17 cellular contexts compared by ENCODE assay signal in genomic region chr9:130661461-130662098, GRCh38. TPM values are rescaled to one million over a fixed set of nuclear protein-coding genes. Genes with fewer than 3 reads are reported as not detected.
DNase-seq lines count a peak whose midpoint lies in the region; ATAC-seq and TF ChIP-seq lines count a peak whose summit lies in the region.
"Had no signal": no experiment of that assay in that cellular context is flagged by ENCODE, and none has a peak within 500 bp of the region (broad histone marks: within the 10 kb centered on the region; RNA-seq: fewer than 3 reads in every experiment).

No MANE protein-coding gene starts in this region.

- ATAC-seq in right cardiac atrium (no peak), HG02678 (IDR thresholded peaks at IDR 0.05; ENCODE audit: unreplicated experiment) (no peak)
- ATAC-seq: activated T-cell treated with anti-CD3 and anti-CD28 coated beads, Interleukin-2, amount 50 U/mL, for 72 hours had no signal

- peaks cover 8% of the 10 kb centered on the region for H3K9me3 ChIP-seq in HUES6 (ENCODE audit: control insufficient read depth, insufficient read depth, low read depth, low read length)
- H3K9me3 ChIP-seq in right cardiac atrium (ENCODE audit: control insufficient read depth, low read length) = no peaks in the 10 kb centered on the region
- H3K9me3 ChIP-seq in osteoblast (ENCODE audit: low read depth, low read length) = no peaks in the 10 kb centered on the region

- H2AFZ ChIP-seq in osteoblast (ENCODE audit: low read length) = no peak overlapping the region

- H3K9ac ChIP-seq in HUES6 (ENCODE audit: low read length) = no peak overlapping the region

- DNase-seq in D341Med (ENCODE audit: low spot score) = peak; percentile 41
- DNase-seq in right cardiac atrium = no peak
- DNase-seq in osteoblast (ENCODE audit: insufficient read length, low spot score, missing footprints) = peak; percentile 90
- DNase-seq in SK-N-DZ (ENCODE audit: low spot score) = no peak
- DNase-seq in osteocyte (ENCODE audit: extremely low spot score, unreplicated experiment) = no peak
- DNase-seq: activated T-cell treated with anti-CD3 and anti-CD28 coated beads, Interleukin-2, amount 50 U/mL, for 72 hours; aorta; CD4-positive, alpha-beta memory T cell; KBM-7; midbrain; NCI-H1694; stimulated activated CD4-positive, alpha-beta T cell treated with anti-CD3 and anti-CD28 coated beads, Interleukin-4, amount 100 ng/mL, for 1 hour had no signal

- H3K27ac Mint-ChIP-seq in osteocyte (ENCODE audit: unreplicated experiment) = no peak overlapping the region
- H3K27ac Mint-ChIP-seq: activated T-cell treated with anti-CD3 and anti-CD28 coated beads, Interleukin-2, amount 50 U/mL, for 72 hours; CD4-positive, alpha-beta memory T cell; T-helper 2 cell treated with Interferon-gamma antibody and Interleukin-4, amounts not matched to agents 5 μg/mL and 100 μg/mL, for 36 hours had no signal

- peaks cover 100% of the 10 kb centered on the region for H3K27me3 ChIP-seq in HUES6 (ENCODE audit: control insufficient read depth, insufficient read depth, low read length)
- no peaks in the 10 kb centered on the region for H3K27me3 ChIP-seq in right cardiac atrium (ENCODE audit: control insufficient read depth, insufficient read depth)
- H3K27me3 ChIP-seq in osteoblast (ENCODE audit: insufficient read depth, low read length) = peaks cover 94% of the 10 kb centered on the region

- H3K27me3 Mint-ChIP-seq in osteocyte (ENCODE audit: unreplicated experiment) = peaks cover 72% of the 10 kb centered on the region

- TF ChIP-seq CTCF in osteoblast (IDR thresholded peaks at IDR 0.05; ENCODE audit: extremely low read depth, low read depth, low read length) (no peak), osteocyte (IDR thresholded peaks at IDR 0.05) (no peak)

- H3K36me3 ChIP-seq in HUES6 (ENCODE audit: control insufficient read depth, insufficient read depth, low read length) (no peaks in the 10 kb centered on the region), osteoblast (ENCODE audit: insufficient read depth, low read length) (no peaks in the 10 kb centered on the region)

- no peaks in the 10 kb centered on the region for H3K9me3 Mint-ChIP-seq in osteocyte (ENCODE audit: unreplicated experiment)
- H3K9me3 Mint-ChIP-seq: activated T-cell treated with anti-CD3 and anti-CD28 coated beads, Interleukin-2, amount 50 U/mL, for 72 hours; T-helper 2 cell treated with Interferon-gamma antibody and Interleukin-4, amounts not matched to agents 5 μg/mL and 100 μg/mL, for 36 hours had no signal

- H4K20me1 ChIP-seq in osteoblast (ENCODE audit: insufficient read depth, low read length) = no peaks in the 10 kb centered on the region

- H3K4me2 ChIP-seq in osteoblast (ENCODE audit: insufficient read depth, low read length) = no peak overlapping the region

- no peaks in the 10 kb centered on the region for H3K36me3 Mint-ChIP-seq in osteocyte (ENCODE audit: unreplicated experiment)
- H3K36me3 Mint-ChIP-seq: CD4-positive, alpha-beta memory T cell had no signal

- H3K4me3 ChIP-seq in HUES6 (ENCODE audit: low read depth, low read length) (peak overlapping the region; percentile 52), right cardiac atrium (ENCODE audit: low read length) (peak overlapping the region; percentile 48), osteoblast (ENCODE audit: insufficient read depth, low read length) (no peak overlapping the region)

- H3K27ac ChIP-seq in HUES6 (ENCODE audit: low read depth, low read length) (no peak overlapping the region), right cardiac atrium (ENCODE audit: low read length) (no peak overlapping the region), osteoblast (ENCODE audit: low read depth, low read length) (no peak overlapping the region)
- H3K27ac ChIP-seq: RWPE1 had no signal

- H3K4me1 ChIP-seq in HUES6 (ENCODE audit: control insufficient read depth, insufficient read depth, low read length) (peaks cover 32% of the 10 kb centered on the region), right cardiac atrium (ENCODE audit: control insufficient read depth, insufficient read depth, low read length) (peaks cover 8% of the 10 kb centered on the region), osteoblast (ENCODE audit: insufficient read depth, low read length) (no peaks in the 10 kb centered on the region)

- intact Hi-C loops in right cardiac atrium (cut with DNase I) = no loop called here

- peaks cover 34% of the 10 kb centered on the region for H3K4me1 Mint-ChIP-seq in osteocyte (ENCODE audit: unreplicated experiment)

- H3K4me3 Mint-ChIP-seq in osteocyte (ENCODE audit: unreplicated experiment) = no peak overlapping the region
- H3K4me3 Mint-ChIP-seq: T-helper 2 cell treated with Interferon-gamma antibody and Interleukin-4, amounts not matched to agents 5 μg/mL and 100 μg/mL, for 36 hours had no signal

- no peaks in the 10 kb centered on the region for H3K79me2 ChIP-seq in osteoblast (ENCODE audit: insufficient read depth, low read length)

- 3% methylated on average over 47 of the region's 47 CpGs for WGBS in right cardiac atrium

RNA-seq across cellular contexts. Expression of gene PRDM12, which starts 2.8 kb away (rescaled TPM):
- total RNA-seq in right cardiac atrium = not detected
- 0.02 TPM for polyA plus RNA-seq in right cardiac atrium
- not detected in 2 replicates for total RNA-seq in osteoblast
- polyA plus RNA-seq in SK-N-DZ (2014; cell fraction: cytosol; rRNA removed) = 0.21 TPM in 1 of 2 replicates, not detected in the other
- 0.08 TPM in 1 of 2 replicates, not detected in the other for polyA plus RNA-seq in SK-N-DZ (2014; cell fraction: nucleus; rRNA removed)
- not detected in 2 replicates for total RNA-seq in osteocyte
- total RNA-seq: activated T-cell treated with anti-CD3 and anti-CD28 coated beads, Interleukin-2, amount 50 U/mL, for 72 hours; aorta; CD4-positive, alpha-beta memory T cell; dermis microvascular lymphatic vessel endothelial cell had no signal
- polyA plus RNA-seq: aorta had no signal

RNA-seq across cellular contexts. Expression of gene EXOSC2, which starts 32.0 kb away (rescaled TPM):
- total RNA-seq in right cardiac atrium = 10 to 100 TPM; 14.2 to 17.9 (median 15.5) TPM
- polyA plus RNA-seq in right cardiac atrium = 11.0 TPM
- 18.6 and 22.1 TPM in 2 replicates for total RNA-seq in osteoblast
- polyA plus RNA-seq in SK-N-DZ (2014; cell fraction: cytosol; rRNA removed) = 90.2 and 99.1 TPM in 2 replicates
- polyA plus RNA-seq in SK-N-DZ (2014; cell fraction: nucleus; rRNA removed) = 96.0 and 99.5 TPM in 2 replicates
- total RNA-seq in osteocyte = 26.1 and 26.2 TPM in 2 replicates

Comparison
In these comparisons a context has a peak if more than half of its experiments do, and no peak if none do; other contexts are left out.
1. DNase-seq: peak in D341Med (single experiment) and osteoblast (single experiment); none in right cardiac atrium (0 of 3), SK-N-DZ (single experiment) and osteocyte (single experiment).